In genomic region chr17:42832213-42832933, GRCh38 we compare ENCODE assay signal across 8 cellular contexts. TPM values are rescaled to one million over a fixed set of nuclear protein-coding genes. Genes with fewer than 3 reads are reported as not detected.
DNase-seq lines count a peak whose midpoint lies in the region; ATAC-seq and TF ChIP-seq lines count a peak whose summit lies in the region.

No MANE protein-coding gene starts in this region.

- H3K27me3 Mint-ChIP-seq in CD4-positive, CD25-positive, alpha-beta regulatory T cell = peaks cover 14% of the 10 kb centered on the region

- TF ChIP-seq POLR2A in lower leg skin (IDR thresholded peaks at IDR 0.05) (no peak), upper lobe of left lung (IDR thresholded peaks at IDR 0.05) (no peak)

- in situ Hi-C loops in astrocyte of the spinal cord (cut with HindIII; ENCODE audit: low sequenced_read_pairs) = no loop called here
- in situ Hi-C loops in GM13977 (cut with MboI; ENCODE audit: low pct_unique_long_range_greater_than_20kb, low sequenced_read_pairs, unreplicated experiment) = no loop called here

- no peak for TF ChIP-seq CTCF in astrocyte of the spinal cord (IDR thresholded peaks at IDR 0.05; ENCODE audit: low read depth, low read length)
- no peak for TF ChIP-seq CTCF in lower leg skin (IDR thresholded peaks at IDR 0.05)
- TF ChIP-seq CTCF in upper lobe of left lung (IDR thresholded peaks at IDR 0.05) = no peak
- TF ChIP-seq CTCF in GM13977 (IDR thresholded peaks at IDR 0.05; ENCODE audit: extremely low read depth, insufficient read depth, missing control alignments) = no peak

- H3K27ac ChIP-seq in CD4-positive, CD25-positive, alpha-beta regulatory T cell (ENCODE audit: insufficient read depth, low read length, poor library complexity, severe bottlenecking) = peak overlapping the region; percentile 94
- H3K27ac ChIP-seq in upper lobe of left lung = peak overlapping the region; percentile 89 to 95 (median 92)

- peaks cover 10% of the 10 kb centered on the region for H3K36me3 ChIP-seq in CD4-positive, CD25-positive, alpha-beta regulatory T cell (ENCODE audit: control insufficient read depth, insufficient read depth, low read length)
- H3K36me3 ChIP-seq in upper lobe of left lung = peaks cover 6 to 26% (median 18%) of the 10 kb centered on the region in 4 donors

- no peak for TF ChIP-seq EP300 in upper lobe of left lung (IDR thresholded peaks at IDR 0.05)

- H3K4me3 Mint-ChIP-seq in CD4-positive, CD25-positive, alpha-beta regulatory T cell = peak overlapping the region; percentile 95 to 99 (median 98)

- peak overlapping the region; percentile 97 for H3K4me3 ChIP-seq in CD4-positive, CD25-positive, alpha-beta regulatory T cell (ENCODE audit: low read depth, low read length)
- peak overlapping the region; percentile 100 for H3K4me3 ChIP-seq in astrocyte of the spinal cord (ENCODE audit: low read depth, low read length)
- H3K4me3 ChIP-seq in lower leg skin (ENCODE audit: low read depth, poor library complexity, severe bottlenecking) = peak overlapping the region; percentile 69
- peak overlapping the region; percentile 79 to 98 (median 94) for H3K4me3 ChIP-seq in upper lobe of left lung

- H3K27ac Mint-ChIP-seq in CD4-positive, CD25-positive, alpha-beta regulatory T cell = peak overlapping the region; percentile 97 to 99 (median 98)

- H3K27me3 ChIP-seq in CD4-positive, CD25-positive, alpha-beta regulatory T cell (ENCODE audit: control insufficient read depth, insufficient read depth, low read length) = no peaks in the 10 kb centered on the region
- no peaks in the 10 kb centered on the region for H3K27me3 ChIP-seq in upper lobe of left lung

- H3K9me3 Mint-ChIP-seq in CD4-positive, CD25-positive, alpha-beta regulatory T cell = peaks cover 0 to 3% (median 0%) of the 10 kb centered on the region in 7 donors

- H3K4me1 Mint-ChIP-seq in CD4-positive, CD25-positive, alpha-beta regulatory T cell = peaks cover 8 to 29% (median 14%) of the 10 kb centered on the region in 4 donors

- H3K4me1 ChIP-seq in CD4-positive, CD25-positive, alpha-beta regulatory T cell (ENCODE audit: control insufficient read depth, insufficient read depth, low read length, poor library complexity, severe bottlenecking) = peaks cover 13% of the 10 kb centered on the region
- peaks cover 19 to 34% (median 23%) of the 10 kb centered on the region in 4 donors for H3K4me1 ChIP-seq in upper lobe of left lung

- no peak for DNase-seq in CD4-positive, CD25-positive, alpha-beta regulatory T cell
- DNase-seq in astrocyte of the spinal cord (ENCODE audit: low read depth, low spot score) (no peak), lower leg skin (ENCODE audit: low spot score in 2 of 2) (no peak), upper lobe of left lung (no peak), OCI-M2 (lab: John Stamatoyannopoulos, UW; ENCODE audit: unreplicated experiment) (no peak), GM13977 (ENCODE audit: low spot score) (no peak), inferior parietal cortex (ENCODE audit: extremely low spot score) (no peak)

- intact Hi-C loops in lower leg skin (cut with DNase I; ENCODE audit: low total_unique reads) = no loop called here

- ATAC-seq in CD4-positive, CD25-positive, alpha-beta regulatory T cell (ENCODE audit: low read depth in 2 of 2) = peak; percentile 3 to 5
- ATAC-seq in HG03280 (IDR thresholded peaks at IDR 0.05; ENCODE audit: unreplicated experiment) = peak; percentile 17
- ATAC-seq in upper lobe of left lung (ENCODE audit: low FRiP score in 2 of 2) = peak; percentile 41 to 54

- peaks cover 7% of the 10 kb centered on the region for H3K36me3 Mint-ChIP-seq in CD4-positive, CD25-positive, alpha-beta regulatory T cell

- 52 to 53% methylated on average over 9 of the region's 9 CpGs for WGBS in lower leg skin, 2 donors
- 51 to 55% methylated on average over 9 of the region's 9 CpGs for whole genome bisulfite sequencing in upper lobe of left lung, 2 donors

- H3K9me3 ChIP-seq in CD4-positive, CD25-positive, alpha-beta regulatory T cell (ENCODE audit: control insufficient read depth in 2 of 2, low read length in 2 of 2) = no peaks in the 10 kb centered on the region
- H3K9me3 ChIP-seq in upper lobe of left lung = no peaks in the 10 kb centered on the region

RNA-seq across cellular contexts. Expression of gene PSME3, which starts 0.8 kb away (rescaled TPM):
- total RNA-seq in CD4-positive, CD25-positive, alpha-beta regulatory T cell = 66.7 TPM
- polyA plus RNA-seq in CD4-positive, CD25-positive, alpha-beta regulatory T cell = 100 to 1,000 TPM; 114 to 129 (median 127) TPM
- total RNA-seq in lower leg skin (10 to 100 TPM; 56.2 to 82.0 (median 75.1) TPM), upper lobe of left lung (100 to 1,000 TPM in 1 of 6 donors, 10 to 100 TPM in 5; 67.5 to 102 (median 75.8) TPM)

RNA-seq across cellular contexts. Expression of gene BECN1, which starts 8.3 kb away (rescaled TPM):
- total RNA-seq in CD4-positive, CD25-positive, alpha-beta regulatory T cell = 153 TPM
- polyA plus RNA-seq in CD4-positive, CD25-positive, alpha-beta regulatory T cell = 100 to 1,000 TPM; 138 to 180 (median 160) TPM
- total RNA-seq in lower leg skin = 100 to 1,000 TPM in 2 of 4 donors, 10 to 100 TPM in 2; 70.7 to 113 (median 93.0) TPM
- total RNA-seq in upper lobe of left lung = 100 to 1,000 TPM in 3 of 6 donors, 10 to 100 TPM in 3; 83.0 to 167 (median 101) TPM

RNA-seq across cellular contexts. Expression of gene AOC2, which starts 12.0 kb away (rescaled TPM):
- 2.3 TPM for total RNA-seq in CD4-positive, CD25-positive, alpha-beta regulatory T cell
- polyA plus RNA-seq in CD4-positive, CD25-positive, alpha-beta regulatory T cell = under 1 TPM in 1 of 4 donors, not detected in 3; 0.17 TPM
- 1 to 10 TPM in 3 of 4 donors, under 1 TPM in 1; 0.52 to 2.4 (median 1.2) TPM for total RNA-seq in lower leg skin
- 1 to 10 TPM; 1.5 to 5.2 (median 2.9) TPM for total RNA-seq in upper lobe of left lung

RNA-seq across cellular contexts. Expression of gene AOC3, which starts 18.6 kb away (rescaled TPM):
- 0.49 TPM for total RNA-seq in CD4-positive, CD25-positive, alpha-beta regulatory T cell
- polyA plus RNA-seq in CD4-positive, CD25-positive, alpha-beta regulatory T cell = not detected
- 10 to 100 TPM in 1 of 4 donors, 1 to 10 TPM in 3; 4.7 to 11.2 (median 8.1) TPM for total RNA-seq in lower leg skin
- 100 to 1,000 TPM in 4 of 6 donors, 10 to 100 TPM in 2; 76.9 to 210 (median 111) TPM for total RNA-seq in upper lobe of left lung

RNA-seq across cellular contexts. Expression of gene CNTD1, which starts 33.7 kb away (rescaled TPM):
- not detected for total RNA-seq in CD4-positive, CD25-positive, alpha-beta regulatory T cell
- polyA plus RNA-seq in CD4-positive, CD25-positive, alpha-beta regulatory T cell = under 1 TPM; 0.15 to 0.42 (median 0.28) TPM
- total RNA-seq in lower leg skin = 1 to 10 TPM in 1 of 4 donors, under 1 TPM in 1, not detected in 2; 0.17 to 1.4 TPM
- 1 to 10 TPM in 1 of 6 donors, under 1 TPM in 4, not detected in 1; 0.22 to 1.2 (median 0.39) TPM for total RNA-seq in upper lobe of left lung
